Comparison of ENCODE assay signal across 8 cellular contexts in the genomic region with DNA sequence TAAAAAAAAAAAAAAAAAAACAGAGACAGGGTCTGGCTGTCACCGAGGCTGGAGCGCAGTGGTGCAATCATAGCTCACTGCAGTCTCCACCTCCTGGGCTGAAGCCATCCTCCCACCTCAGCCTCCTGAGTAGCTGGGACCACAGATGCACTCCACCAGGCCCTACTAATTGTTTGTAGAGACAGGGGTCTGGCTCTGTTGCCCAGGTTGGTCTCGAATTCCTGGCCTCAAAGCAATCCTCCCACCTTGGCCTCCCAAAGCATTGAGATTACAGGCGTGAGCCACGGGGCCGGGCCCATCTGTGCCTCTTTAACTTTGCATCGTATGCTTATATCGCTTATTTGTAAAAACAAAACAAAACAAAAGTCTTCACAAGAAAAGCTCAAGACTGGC. TPM values are rescaled to one million over a fixed set of nuclear protein-coding genes. Genes with fewer than 3 reads are reported as not detected.
A peak's percentile ranks its signal among the peaks of the same experiment; 100 is the strongest.
DNase-seq lines count a peak whose midpoint lies in the region; ATAC-seq and TF ChIP-seq lines count a peak whose summit lies in the region.

No MANE protein-coding gene starts in this region.

- H3K4me3 ChIP-seq in kidney epithelial cell (ENCODE audit: low read depth, low read length): peak overlapping the region; percentile 30
- H3K4me3 ChIP-seq in subcutaneous abdominal adipose tissue (ENCODE audit: low read depth in 1 of 5, low read length in 5 of 5): peak overlapping the region; percentile 38 to 82 (median 55)

- no peak for TF ChIP-seq CTCF in kidney epithelial cell (IDR thresholded peaks at IDR 0.05; ENCODE audit: insufficient read depth, low read length, poor library complexity, severe bottlenecking)

- peak; percentile 28 for DNase-seq in activated naive CD4-positive, alpha-beta T cell treated with Interleukin-2 at 50 U/mL for 16 hours
- DNase-seq in activated naive CD4-positive, alpha-beta T cell (lab: John Stamatoyannopoulos, UW): no peak
- peak; percentile 43 for DNase-seq in activated naive CD8-positive, alpha-beta T cell treated with anti-CD3 and anti-CD28 coated beads, Interleukin-2, amount 50 U/mL, for 24 hours
- no peak for DNase-seq in kidney epithelial cell (ENCODE audit: low read depth)
- no peak for DNase-seq in GM19240 (ENCODE audit: insufficient read length, low spot score)

- no peaks in the 10 kb centered on the region for H3K36me3 Mint-ChIP-seq in activated naive CD8-positive, alpha-beta T cell treated with anti-CD3 and anti-CD28 coated beads, Interleukin-2, amount 50 U/mL, for 24 hours (ENCODE audit: low read depth)

- no peaks in the 10 kb centered on the region for H3K9me3 ChIP-seq in subcutaneous abdominal adipose tissue (ENCODE audit: control insufficient read depth in 5 of 5, low read length in 5 of 5)

- H3K4me1 Mint-ChIP-seq in activated naive CD8-positive, alpha-beta T cell treated with anti-CD3 and anti-CD28 coated beads, Interleukin-2, amount 50 U/mL, for 24 hours: peaks cover 60% of the 10 kb centered on the region

- H3K27ac Mint-ChIP-seq in activated naive CD8-positive, alpha-beta T cell treated with anti-CD3 and anti-CD28 coated beads, Interleukin-2, amount 50 U/mL, for 24 hours: peak overlapping the region; percentile 89

- peaks cover 1% of the 10 kb centered on the region for H3K27me3 Mint-ChIP-seq in activated naive CD8-positive, alpha-beta T cell treated with anti-CD3 and anti-CD28 coated beads, Interleukin-2, amount 50 U/mL, for 24 hours

- ATAC-seq in activated naive CD8-positive, alpha-beta T cell treated with anti-CD3 and anti-CD28 coated beads, Interleukin-2, amount 50 U/mL, for 24 hours: no peak
- ATAC-seq in GM19023 (IDR thresholded peaks at IDR 0.05; ENCODE audit: unreplicated experiment) (no peak), GM21576 (IDR thresholded peaks at IDR 0.05; ENCODE audit: unreplicated experiment) (no peak)

- peaks cover 2 to 81% (median 71%) of the 10 kb centered on the region in 5 donors for H3K4me1 ChIP-seq in subcutaneous abdominal adipose tissue (ENCODE audit: control insufficient read depth in 5 of 5, insufficient read depth in 5 of 5, low read length in 5 of 5)

- H3K27ac ChIP-seq in subcutaneous abdominal adipose tissue (ENCODE audit: low read depth, low read length): peak overlapping the region; percentile 93

- H3K9ac ChIP-seq in subcutaneous abdominal adipose tissue (ENCODE audit: low read length in 5 of 5): peak overlapping the region in 4 of 5 donors; percentile 39 to 66 (median 54)

- no peaks in the 10 kb centered on the region for H3K9me3 Mint-ChIP-seq in activated naive CD8-positive, alpha-beta T cell treated with anti-CD3 and anti-CD28 coated beads, Interleukin-2, amount 50 U/mL, for 24 hours

- H3K36me3 ChIP-seq in kidney epithelial cell (ENCODE audit: control insufficient read depth, insufficient read depth, low read length): no peaks in the 10 kb centered on the region
- no peaks in the 10 kb centered on the region for H3K36me3 ChIP-seq in subcutaneous abdominal adipose tissue (ENCODE audit: control insufficient read depth in 5 of 5, insufficient read depth in 5 of 5, low read length in 5 of 5)

- peak overlapping the region; percentile 81 for H3K4me3 Mint-ChIP-seq in activated naive CD8-positive, alpha-beta T cell treated with anti-CD3 and anti-CD28 coated beads, Interleukin-2, amount 50 U/mL, for 24 hours

- H3K27me3 ChIP-seq in kidney epithelial cell (ENCODE audit: control insufficient read depth, insufficient read depth, low read length) (peaks cover 25% of the 10 kb centered on the region), subcutaneous abdominal adipose tissue (ENCODE audit: control insufficient read depth in 5 of 5, insufficient read depth in 4 of 5, low read length in 5 of 5) (peaks cover 0 to 16% (median 8%) of the 10 kb centered on the region in 5 donors)

RNA-seq across cellular contexts. Expression of gene CPT1A, which starts 3.1 kb away (rescaled TPM):
- 14.0 and 15.4 TPM in 2 replicates for total RNA-seq in kidney epithelial cell

Comparison
In these comparisons a context has a peak if more than half of its experiments do, and no peak if none do; other contexts are left out.
1. DNase-seq: peak in activated naive CD4-positive, alpha-beta T cell treated with Interleukin-2 at 50 U/mL for 16 hours (single experiment) and activated naive CD8-positive, alpha-beta T cell treated with anti-CD3 and anti-CD28 coated beads, Interleukin-2, amount 50 U/mL, for 24 hours (single experiment); none in activated naive CD4-positive, alpha-beta T cell (0 of 4), kidney epithelial cell (single experiment) and GM19240 (single experiment).